In genomic region chr5:139461176-139461575, GRCh38 we compare ENCODE assay signal across 1 cellular context.
TF ChIP-seq lines count a peak whose summit lies in the region.

No MANE protein-coding gene starts in this region.

TF ChIP-seq in IMR-90, 13 proteins besides CTCF, POLR2A, EP300 and RAD21:
- TF ChIP-seq RCOR1 (IDR thresholded peaks at IDR 0.05; ENCODE audit: insufficient replicate concordance, low read length) (no peak), RFX5 (IDR thresholded peaks at IDR 0.05; ENCODE audit: low read depth, low read length) (no peak), SMC3 (IDR thresholded peaks at IDR 0.05; ENCODE audit: low read depth, low read length) (no peak)
- TF ChIP-seq, protein P1, sequence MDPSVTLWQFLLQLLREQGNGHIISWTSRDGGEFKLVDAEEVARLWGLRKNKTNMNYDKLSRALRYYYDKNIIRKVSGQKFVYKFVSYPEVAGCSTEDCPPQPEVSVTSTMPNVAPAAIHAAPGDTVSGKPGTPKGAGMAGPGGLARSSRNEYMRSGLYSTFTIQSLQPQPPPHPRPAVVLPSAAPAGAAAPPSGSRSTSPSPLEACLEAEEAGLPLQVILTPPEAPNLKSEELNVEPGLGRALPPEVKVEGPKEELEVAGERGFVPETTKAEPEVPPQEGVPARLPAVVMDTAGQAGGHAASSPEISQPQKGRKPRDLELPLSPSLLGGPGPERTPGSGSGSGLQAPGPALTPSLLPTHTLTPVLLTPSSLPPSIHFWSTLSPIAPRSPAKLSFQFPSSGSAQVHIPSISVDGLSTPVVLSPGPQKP (IDR thresholded peaks at IDR 0.05; ENCODE audit: borderline replicate concordance, low read depth, low read length) = no peak
